In the genomic region with DNA sequence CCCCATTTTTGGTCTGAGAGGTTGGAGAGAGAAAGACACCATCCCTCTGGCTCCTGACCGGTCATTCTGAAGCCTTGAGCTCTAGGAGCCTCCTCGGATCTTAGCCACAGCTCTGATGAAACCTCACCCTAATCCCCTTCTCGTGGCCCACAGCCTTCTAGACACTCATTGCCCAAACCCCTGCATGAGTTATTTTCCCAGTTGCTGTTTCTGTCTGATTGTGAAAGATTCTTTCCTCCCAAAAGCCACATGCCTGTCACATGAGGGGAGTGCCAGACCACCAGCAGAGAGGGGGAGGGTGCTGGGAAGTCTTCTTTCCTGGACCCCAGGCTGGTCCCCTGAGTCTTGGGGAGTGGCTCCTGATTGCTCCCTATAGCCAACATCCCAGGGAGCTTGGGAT, we compare ENCODE assay signal across 8 cellular contexts. TPM values are rescaled to one million over a fixed set of nuclear protein-coding genes. Genes with fewer than 3 reads are reported as not detected.
A peak's percentile ranks its signal among the peaks of the same experiment; 100 is the strongest.
DNase-seq lines count a peak whose midpoint lies in the region; ATAC-seq and TF ChIP-seq lines count a peak whose summit lies in the region.

No MANE protein-coding gene starts in this region.

- H3K4me1 ChIP-seq in Karpas-422 (ENCODE audit: low read length) = peaks cover 48% of the 10 kb centered on the region

- peaks cover 21% of the 10 kb centered on the region for H3K36me3 Mint-ChIP-seq in dendritic cell treated with granulocyte-macrophage colony-stimulating factor and Interleukin-4, amounts not matched to agents 40 ng/mL and 50 ng/mL, for 4 days (ENCODE audit: low read depth)

- DNase-seq in Karpas-422 = no peak
- DNase-seq in pons (ENCODE audit: low spot score) = peak; percentile 86
- no peak for DNase-seq in RWPE1 (ENCODE audit: low spot score)
- no peak for DNase-seq in MG63
- DNase-seq in AG08396 (ENCODE audit: low spot score) = no peak
- DNase-seq in NCI-H2171 (lab: John Stamatoyannopoulos, UW) = no peak

- H3K27ac ChIP-seq in Karpas-422 (ENCODE audit: low read length) (peak overlapping the region; percentile 90), RWPE1 (no peak overlapping the region)

- no peaks in the 10 kb centered on the region for H3K27me3 ChIP-seq in Karpas-422 (ENCODE audit: low read length)
- no peaks in the 10 kb centered on the region for H3K27me3 ChIP-seq in MG63

- H2AFZ ChIP-seq in Karpas-422 (ENCODE audit: low read length) = no peak overlapping the region

- peaks cover 82% of the 10 kb centered on the region for H3K4me1 Mint-ChIP-seq in dendritic cell treated with granulocyte-macrophage colony-stimulating factor and Interleukin-4, amounts not matched to agents 40 ng/mL and 50 ng/mL, for 4 days (ENCODE audit: low read depth)

- H3K9me3 Mint-ChIP-seq in dendritic cell treated with granulocyte-macrophage colony-stimulating factor and Interleukin-4, amounts not matched to agents 40 ng/mL and 50 ng/mL, for 4 days = no peaks in the 10 kb centered on the region

- peak overlapping the region; percentile 61 for H3K4me2 ChIP-seq in Karpas-422 (ENCODE audit: low read depth, low read length, poor library complexity, severe bottlenecking)

- POLR2A ChIA-PET in RWPE1 (lab: Yijun Ruan, JAX; ENCODE audit: low non-redundant PET) = no interaction called here

- H3K9me3 ChIP-seq in Karpas-422 (ENCODE audit: low read length) = no peaks in the 10 kb centered on the region
- H3K9me3 ChIP-seq in MG63 = no peaks in the 10 kb centered on the region

- H4K20me1 ChIP-seq in Karpas-422 (ENCODE audit: insufficient read depth, low read depth, low read length) = peaks cover 21% of the 10 kb centered on the region; the same call in 1 of the 2 replicates

- H3K27ac Mint-ChIP-seq in dendritic cell treated with granulocyte-macrophage colony-stimulating factor and Interleukin-4, amounts not matched to agents 40 ng/mL and 50 ng/mL, for 4 days = peak overlapping the region; percentile 74

- peaks cover 63% of the 10 kb centered on the region for H3K79me2 ChIP-seq in Karpas-422 (ENCODE audit: low read length)

- peak; percentile 15 for ATAC-seq in GM18502 (IDR thresholded peaks at IDR 0.05; ENCODE audit: poor library complexity, unreplicated experiment)

- intact Hi-C loops in dendritic cell treated with granulocyte-macrophage colony-stimulating factor and Interleukin-4, amounts not matched to agents 40 ng/mL and 50 ng/mL, for 4 days (cut with micrococcal nuclease) = no loop called here

- peak overlapping the region; percentile 42 for H3K4me3 Mint-ChIP-seq in dendritic cell treated with granulocyte-macrophage colony-stimulating factor and Interleukin-4, amounts not matched to agents 40 ng/mL and 50 ng/mL, for 4 days

- H3K36me3 ChIP-seq in Karpas-422 (ENCODE audit: insufficient read depth, low read length) = peaks cover 4% of the 10 kb centered on the region; the same call in 1 of the 2 replicates
- no peaks in the 10 kb centered on the region for H3K36me3 ChIP-seq in MG63

- no peaks in the 10 kb centered on the region for H3K9me2 ChIP-seq in Karpas-422 (replicated peaks; ENCODE audit: insufficient read depth, low read length)

- no peak for TF ChIP-seq CTCF in RWPE1 (conservative IDR thresholded peaks at IDR 0.05; ENCODE audit: low read depth)

- no peak overlapping the region for H3K4me3 ChIP-seq in Karpas-422 (ENCODE audit: low read length)
- H3K4me3 ChIP-seq in MG63 = no peak overlapping the region

- H3K9ac ChIP-seq in Karpas-422 (ENCODE audit: low read length) = peak overlapping the region; percentile 58

- no peaks in the 10 kb centered on the region for H3K27me3 Mint-ChIP-seq in dendritic cell treated with granulocyte-macrophage colony-stimulating factor and Interleukin-4, amounts not matched to agents 40 ng/mL and 50 ng/mL, for 4 days

- CTCF ChIA-PET in RWPE1 (lab: Yijun Ruan, JAX) = interaction anchor here (1.1 kb wide), 1 partner anchor 10 kb away, joined by 5 read pairs; no protein-coding TSS in a partner anchor

RNA-seq across cellular contexts. Expression of a gene that starts 17.6 kb away (rescaled TPM):
- total RNA-seq in Karpas-422 (2014; rRNA removed; shearing (Covaris generic); ENCODE audit: low replicate concordance) = 113 and 165 TPM in 2 replicates
- total RNA-seq in MG63 (2014; rRNA removed; shearing (Covaris generic); ENCODE audit: low replicate concordance) = 7.3 and 24.0 TPM in 2 replicates
